9 cellular contexts compared by ENCODE assay signal in the genomic region with DNA sequence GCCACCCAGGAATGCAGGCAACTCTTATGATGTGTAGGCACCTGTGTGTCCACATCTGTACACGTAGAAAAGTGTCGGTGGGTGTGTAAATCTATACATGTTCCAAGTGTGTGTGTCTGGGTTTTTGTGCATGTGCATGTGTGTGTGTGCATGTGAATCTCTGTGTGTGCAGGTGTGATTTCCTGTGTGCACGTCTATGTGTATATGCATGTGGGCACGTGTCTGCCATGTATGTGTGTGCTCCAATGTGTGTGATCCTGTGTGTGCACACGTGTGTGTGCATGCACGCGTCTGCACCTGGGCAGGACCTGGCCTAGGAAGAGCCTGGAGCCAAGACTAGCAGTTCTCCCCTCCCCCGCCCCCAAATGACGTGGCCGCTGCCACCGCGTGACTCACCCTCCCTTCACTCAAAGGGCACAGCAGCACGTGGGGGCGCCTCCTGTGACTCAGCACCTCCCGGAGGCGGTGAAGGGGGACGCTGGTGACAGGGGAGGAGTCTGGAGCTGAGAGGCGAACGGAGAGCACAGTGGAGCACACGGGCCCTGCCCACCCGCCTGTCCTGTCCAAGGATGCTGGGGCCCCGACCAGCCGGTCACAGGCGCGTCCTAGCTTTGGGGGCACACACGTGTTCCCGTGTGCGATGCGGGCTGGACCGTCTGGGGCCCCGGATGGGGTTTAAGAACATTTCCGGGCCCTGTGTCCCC. TPM values are rescaled to one million over a fixed set of nuclear protein-coding genes. Genes with fewer than 3 reads are reported as not detected.
DNase-seq lines count a peak whose midpoint lies in the region; ATAC-seq lines count a peak whose summit lies in the region.
"Had no signal": no experiment of that assay in that cellular context is flagged by ENCODE, and none has a peak within 500 bp of the region (broad histone marks: within the 10 kb centered on the region; RNA-seq: fewer than 3 reads in every experiment).

No MANE protein-coding gene starts in this region.

- peaks cover 25% of the 10 kb centered on the region for H3K4me1 ChIP-seq in CD8-positive, alpha-beta memory T cell (ENCODE audit: insufficient read depth, low read length)
- H3K4me1 ChIP-seq in naive thymus-derived CD4-positive, alpha-beta T cell (ENCODE audit: control insufficient read depth in 2 of 2, insufficient read depth in 2 of 2, low read length in 2 of 2) = peaks cover 15 to 24% of the 10 kb centered on the region in 2 donors

- peak; percentile 85 to 98 (median 93) for DNase-seq in CD8-positive, alpha-beta memory T cell
- peak; percentile 92 for DNase-seq in HS-27A (ENCODE audit: low read depth)
- DNase-seq in RPMI7951 (ENCODE audit: low read depth) = peak; percentile 97
- peak; percentile 87 to 92 for DNase-seq in activated T-helper 1 cell treated with anti-CD3 and anti-CD28 coated beads, Interleukin-2, amount 50 U/mL, for 16 hours (ENCODE audit: low read depth in 1 of 2, low spot score in 1 of 2)
- peak; percentile 84 for DNase-seq in fibroblast of peridontal ligament (ENCODE audit: extremely low read depth)
- peak; percentile 73 to 96 (median 81) for DNase-seq in naive thymus-derived CD4-positive, alpha-beta T cell
- peak; percentile 83 to 94 for DNase-seq in stimulated activated effector memory CD8-positive, alpha-beta T cell treated with anti-CD3 and anti-CD28 coated beads, Interleukin-12 subunit alpha, Interleukin-12 subunit beta, amount 100 ng/mL, for 72 hours (ENCODE audit: low spot score in 2 of 2)

- H3K27ac ChIP-seq in CD8-positive, alpha-beta memory T cell (ENCODE audit: low read depth, low read length) = peak overlapping the region; percentile 60
- peak overlapping the region; percentile 30 for H3K27ac ChIP-seq in naive thymus-derived CD4-positive, alpha-beta T cell (ENCODE audit: low read depth, low read length)

- no peaks in the 10 kb centered on the region for H3K36me3 ChIP-seq in CD8-positive, alpha-beta memory T cell (ENCODE audit: insufficient read depth, low read length)
- no peaks in the 10 kb centered on the region for H3K36me3 ChIP-seq in naive thymus-derived CD4-positive, alpha-beta T cell (ENCODE audit: control insufficient read depth in 2 of 3, insufficient read depth in 3 of 3, low read length in 3 of 3)

- POLR2A ChIA-PET in CD8-positive, alpha-beta memory T cell (lab: Charles Lee) = interaction anchor here (1.1 to 3.0 kb wide), 2 partner anchors 9 to 35 kb away, joined by 3 to 30 read pairs; a partner anchor contains a TSS
- POLR2A ChIA-PET in naive thymus-derived CD4-positive, alpha-beta T cell (lab: Charles Lee) = interaction anchor here (0.7 to 2.9 kb wide), 7 partner anchors 9 to 37 kb away, joined by 3 to 33 read pairs (median 3); a partner anchor contains a TSS

- peak overlapping the region; percentile 63 for H3K4me3 ChIP-seq in CD8-positive, alpha-beta memory T cell (ENCODE audit: low read length)
- peak overlapping the region; percentile 53 for H3K4me3 ChIP-seq in naive thymus-derived CD4-positive, alpha-beta T cell (ENCODE audit: low read length)

- H3K36me3 Mint-ChIP-seq in CD8-positive, alpha-beta memory T cell = peaks cover 0 to 2% (median 0%) of the 10 kb centered on the region in 3 donors
- H3K36me3 Mint-ChIP-seq in naive thymus-derived CD4-positive, alpha-beta T cell = no peaks in the 10 kb centered on the region
- peaks cover 65% of the 10 kb centered on the region for H3K36me3 Mint-ChIP-seq in stimulated activated effector memory CD8-positive, alpha-beta T cell treated with anti-CD3 and anti-CD28 coated beads, Interleukin-12 subunit alpha, Interleukin-12 subunit beta, amount 100 ng/mL, for 72 hours

- H3K9me3 Mint-ChIP-seq in CD8-positive, alpha-beta memory T cell = peaks cover 0 to 2% (median 0%) of the 10 kb centered on the region in 5 donors
- peaks cover 0 to 2% (median 0%) of the 10 kb centered on the region in 11 donors for H3K9me3 Mint-ChIP-seq in naive thymus-derived CD4-positive, alpha-beta T cell
- H3K9me3 Mint-ChIP-seq in stimulated activated effector memory CD8-positive, alpha-beta T cell treated with anti-CD3 and anti-CD28 coated beads, Interleukin-12 subunit alpha, Interleukin-12 subunit beta, amount 100 ng/mL, for 72 hours = no peaks in the 10 kb centered on the region

- CTCF ChIA-PET in CD8-positive, alpha-beta memory T cell (lab: Charles Lee) = interaction anchor here (0.7 to 1.6 kb wide), 4 partner anchors 9 to 60 kb away, joined by 3 to 5 read pairs (median 4); a partner anchor contains a TSS
- CTCF ChIA-PET in naive thymus-derived CD4-positive, alpha-beta T cell (lab: Charles Lee) = no interaction called here

- peaks cover 0 to 4% of the 10 kb centered on the region in 2 donors for H3K27me3 Mint-ChIP-seq in CD8-positive, alpha-beta memory T cell
- H3K27me3 Mint-ChIP-seq in naive thymus-derived CD4-positive, alpha-beta T cell = no peaks in the 10 kb centered on the region

- H3K4me3 Mint-ChIP-seq in CD8-positive, alpha-beta memory T cell = peak overlapping the region; percentile 80 to 91 (median 84)
- H3K4me3 Mint-ChIP-seq in naive thymus-derived CD4-positive, alpha-beta T cell = peak overlapping the region; percentile 81 to 90 (median 84)
- H3K4me3 Mint-ChIP-seq in stimulated activated effector memory CD8-positive, alpha-beta T cell treated with anti-CD3 and anti-CD28 coated beads, Interleukin-12 subunit alpha, Interleukin-12 subunit beta, amount 100 ng/mL, for 72 hours = no peak overlapping the region

- H3K27me3 ChIP-seq in CD8-positive, alpha-beta memory T cell (ENCODE audit: insufficient read depth, low read length, poor library complexity, severe bottlenecking) = no peaks in the 10 kb centered on the region
- H3K27me3 ChIP-seq in naive thymus-derived CD4-positive, alpha-beta T cell (ENCODE audit: control insufficient read depth in 2 of 2, insufficient read depth in 2 of 2, low read length in 2 of 2) = no peaks in the 10 kb centered on the region

- peak overlapping the region; percentile 93 to 100 (median 98) for H3K27ac Mint-ChIP-seq in CD8-positive, alpha-beta memory T cell
- peak overlapping the region; percentile 83 to 96 (median 92) for H3K27ac Mint-ChIP-seq in naive thymus-derived CD4-positive, alpha-beta T cell
- no peak overlapping the region for H3K27ac Mint-ChIP-seq in stimulated activated effector memory CD8-positive, alpha-beta T cell treated with anti-CD3 and anti-CD28 coated beads, Interleukin-12 subunit alpha, Interleukin-12 subunit beta, amount 100 ng/mL, for 72 hours

- peak; percentile 60 for ATAC-seq in GM19438 (IDR thresholded peaks at IDR 0.05; ENCODE audit: low read depth, unreplicated experiment)
- peak; percentile 87 for ATAC-seq in naive thymus-derived CD4-positive, alpha-beta T cell
- ATAC-seq in stimulated activated effector memory CD8-positive, alpha-beta T cell treated with anti-CD3 and anti-CD28 coated beads, Interleukin-12 subunit alpha, Interleukin-12 subunit beta, amount 100 ng/mL, for 72 hours = peak; percentile 89

- H3K9me3 ChIP-seq in CD8-positive, alpha-beta memory T cell (ENCODE audit: low read length) = no peaks in the 10 kb centered on the region
- no peaks in the 10 kb centered on the region for H3K9me3 ChIP-seq in naive thymus-derived CD4-positive, alpha-beta T cell (ENCODE audit: control insufficient read depth in 2 of 3, low read length in 3 of 3)

- intact Hi-C loops in naive thymus-derived CD4-positive, alpha-beta T cell (cut with micrococcal nuclease) = loop anchor here (2.0 to 10.0 kb wide), 5 partner anchors 22 to 106 kb away; no protein-coding TSS in a partner anchor

- H3K4me1 Mint-ChIP-seq in CD8-positive, alpha-beta memory T cell = peaks cover 11 to 35% (median 17%) of the 10 kb centered on the region in 3 donors
- peaks cover 12 to 38% (median 21%) of the 10 kb centered on the region in 7 donors for H3K4me1 Mint-ChIP-seq in naive thymus-derived CD4-positive, alpha-beta T cell
- H3K4me1 Mint-ChIP-seq in stimulated activated effector memory CD8-positive, alpha-beta T cell treated with anti-CD3 and anti-CD28 coated beads, Interleukin-12 subunit alpha, Interleukin-12 subunit beta, amount 100 ng/mL, for 72 hours = peaks cover 45% of the 10 kb centered on the region

RNA-seq across cellular contexts. Expression of a gene that starts 10.1 kb away (rescaled TPM):
- total RNA-seq in CD8-positive, alpha-beta memory T cell = 100 to 1,000 TPM; 202 to 227 TPM
- 39.3 TPM for polyA plus RNA-seq in CD8-positive, alpha-beta memory T cell
- total RNA-seq in RPMI7951 (2014; rRNA removed; shearing (Covaris generic)) = 9.3 and 12.7 TPM in 2 replicates
- 100 to 1,000 TPM in 2 of 5 experiments, 10 to 100 TPM in 3; 44.4 to 164 (median 78.3) TPM for total RNA-seq in naive thymus-derived CD4-positive, alpha-beta T cell
- 10 to 100 TPM; 21.3 to 38.8 TPM for polyA plus RNA-seq in naive thymus-derived CD4-positive, alpha-beta T cell

RNA-seq across cellular contexts. Expression of a gene that starts 41.9 kb away (rescaled TPM):
- under 1 TPM; 0.20 to 0.29 TPM for total RNA-seq in CD8-positive, alpha-beta memory T cell
- not detected for polyA plus RNA-seq in CD8-positive, alpha-beta memory T cell
- total RNA-seq in RPMI7951 (2014; rRNA removed; shearing (Covaris generic)) = not detected in 2 replicates
- total RNA-seq in naive thymus-derived CD4-positive, alpha-beta T cell = not detected
- not detected for polyA plus RNA-seq in naive thymus-derived CD4-positive, alpha-beta T cell
- total RNA-seq: subcutaneous adipose tissue had no signal

RNA-seq across cellular contexts. Expression of a gene that starts 52.2 kb away (rescaled TPM):
- 10 to 100 TPM; 49.4 to 50.7 TPM for total RNA-seq in CD8-positive, alpha-beta memory T cell
- 53.2 TPM for polyA plus RNA-seq in CD8-positive, alpha-beta memory T cell
- total RNA-seq in RPMI7951 (2014; rRNA removed; shearing (Covaris generic)) = 49.7 and 56.7 TPM in 2 replicates
- total RNA-seq in naive thymus-derived CD4-positive, alpha-beta T cell = 10 to 100 TPM; 19.7 to 80.9 (median 28.5) TPM
- 10 to 100 TPM; 37.3 to 39.1 TPM for polyA plus RNA-seq in naive thymus-derived CD4-positive, alpha-beta T cell

RNA-seq across cellular contexts. Expression of a gene that starts 52.4 kb away (rescaled TPM):
- 10 to 100 TPM; 21.0 TPM for total RNA-seq in CD8-positive, alpha-beta memory T cell
- polyA plus RNA-seq in CD8-positive, alpha-beta memory T cell = 21.8 TPM
- total RNA-seq in RPMI7951 (2014; rRNA removed; shearing (Covaris generic)) = 15.0 and 18.7 TPM in 2 replicates
- total RNA-seq in naive thymus-derived CD4-positive, alpha-beta T cell = 10 to 100 TPM; 16.2 to 22.4 (median 19.5) TPM
- polyA plus RNA-seq in naive thymus-derived CD4-positive, alpha-beta T cell = 10 to 100 TPM; 10.4 to 21.2 TPM

Comparison
In these comparisons a context has a peak if more than half of its experiments do, and no peak if none do; other contexts are left out.
1. Peak in every context shown above with its lines: DNase-seq, ATAC-seq, H3K4me3 ChIP-seq and H3K27ac ChIP-seq.